ENCODE assay signal across 26 cellular contexts in the genomic region with DNA sequence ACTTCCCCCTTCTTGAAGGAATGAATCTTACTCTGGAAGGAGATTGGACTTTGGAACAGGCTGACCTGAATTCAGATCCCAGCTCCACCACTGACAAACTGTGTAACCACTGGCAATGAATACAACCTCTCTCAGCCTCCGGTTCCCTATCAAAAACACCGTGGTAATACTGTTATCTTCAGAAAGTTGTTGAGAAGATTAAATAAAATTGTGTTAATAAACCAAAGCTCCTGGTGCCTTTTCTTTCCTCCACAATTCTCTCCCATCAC.
"Had no signal": no experiment of that assay in that cellular context is flagged by ENCODE, and none has a peak within 500 bp of the region (broad histone marks: within the 10 kb centered on the region; RNA-seq: fewer than 3 reads in every experiment).

No MANE protein-coding gene starts in this region.

- H3K36me3 ChIP-seq: adrenal gland, ascending aorta, gastroesophageal sphincter, lower lobe of right lung, right lobe of liver, vagina had no signal

- H3K27me3 Mint-ChIP-seq: central memory CD8-positive, alpha-beta T cell; stimulated activated naive B cell treated with anti-CD40 and anti-IgM and Interleukin-4, amounts not matched to agents 10 μg/mL and 1 μg/mL and 100 μg/mL, for 72 hours; T-cell; type B pancreatic cell had no signal

- H3K4me3 ChIP-seq: adrenal gland, ascending aorta, gastroesophageal sphincter, lower lobe of right lung, right lobe of liver, skin epidermis, testis, vagina had no signal

- H3K27me3 ChIP-seq: adrenal gland, ascending aorta, gastroesophageal sphincter, right lobe of liver, testis, vagina had no signal

- H3K9me3 Mint-ChIP-seq: activated T-cell treated with anti-CD3 and anti-CD28 coated beads, Interleukin-2, amount 50 U/mL, for 24 hours; activated T-helper 2 cell treated with anti-CD3 and anti-CD28 coated beads, Interferon-gamma antibody, Interleukin-2, Interleukin-4, amounts not matched to agents 10 μg/mL and 5 μg/mL and 100 μg/mL, durations not matched to agents 14 hours and 24 hours and 36 hours; central memory CD8-positive, alpha-beta T cell; natural killer cell treated with Interleukin-12 subunit alpha and Interleukin-12 subunit beta and Interleukin-15 and Interleukin-18, amount 100 ng/mL, for 72 hours; stimulated activated naive B cell treated with anti-CD40 and anti-IgM and Interleukin-4, amounts not matched to agents 10 μg/mL and 1 μg/mL and 100 μg/mL, for 72 hours; T-cell; T-helper 2 cell treated with Interferon-gamma antibody and Interleukin-4, amounts not matched to agents 5 μg/mL and 100 μg/mL, for 36 hours; type B pancreatic cell had no signal

- H3K4me1 Mint-ChIP-seq: central memory CD8-positive, alpha-beta T cell; stimulated activated naive B cell treated with anti-CD40 and anti-IgM and Interleukin-4, amounts not matched to agents 10 μg/mL and 1 μg/mL and 100 μg/mL, for 72 hours; T-cell had no signal

- H3K4me1 ChIP-seq: lower lobe of right lung had no signal

- FAIRE-seq: colon, TTC549 had no signal

- H3K4me3 Mint-ChIP-seq: activated naive CD8-positive, alpha-beta T cell; activated T-cell treated with anti-CD3 and anti-CD28 coated beads, Interleukin-2, amount 50 U/mL, for 24 hours; central memory CD8-positive, alpha-beta T cell; natural killer cell treated with Interleukin-12 subunit alpha and Interleukin-12 subunit beta and Interleukin-15 and Interleukin-18, amount 100 ng/mL, for 72 hours; stimulated activated naive B cell treated with anti-CD40 and anti-IgM and Interleukin-4, amounts not matched to agents 10 μg/mL and 1 μg/mL and 100 μg/mL, for 72 hours; T-cell; T-helper 2 cell treated with Interferon-gamma antibody and Interleukin-4, amounts not matched to agents 5 μg/mL and 100 μg/mL, for 36 hours; type B pancreatic cell had no signal

- H3K27ac Mint-ChIP-seq: activated naive CD8-positive, alpha-beta T cell; activated T-cell treated with anti-CD3 and anti-CD28 coated beads, Interleukin-2, amount 50 U/mL, for 24 hours; activated T-helper 2 cell treated with anti-CD3 and anti-CD28 coated beads, Interferon-gamma antibody, Interleukin-2, Interleukin-4, amounts not matched to agents 10 μg/mL and 5 μg/mL and 100 μg/mL, durations not matched to agents 14 hours and 24 hours and 36 hours; natural killer cell treated with Interleukin-12 subunit alpha and Interleukin-12 subunit beta and Interleukin-15 and Interleukin-18, amount 100 ng/mL, for 72 hours; stimulated activated naive B cell treated with anti-CD40 and anti-IgM and Interleukin-4, amounts not matched to agents 10 μg/mL and 1 μg/mL and 100 μg/mL, for 72 hours; T-cell; T-helper 2 cell treated with Interferon-gamma antibody and Interleukin-4, amounts not matched to agents 5 μg/mL and 100 μg/mL, for 36 hours; type B pancreatic cell had no signal

- DNase-seq: activated CD8-positive, alpha-beta memory T cell treated with anti-CD3 and anti-CD28 coated beads for 24 hours; activated CD8-positive, alpha-beta memory T cell treated with anti-CD3 and anti-CD28 coated beads, Interleukin-2, amount 50 U/mL, for 4 hours; activated naive CD4-positive, alpha-beta T cell; activated T-cell treated with anti-CD3 and anti-CD28 coated beads, Interleukin-2, amount 50 U/mL, for 24 hours; adrenal gland; head of caudate nucleus; islet precursor cell; lower lobe of right lung; right lobe of liver; stimulated activated CD4-positive, alpha-beta T cell treated with anti-CD3 and anti-CD28 coated beads, Interleukin-2, amount 100 ng/mL, for 24 hours; stimulated activated naive B cell treated with anti-CD40 and anti-IgM and Interleukin-4, amounts not matched to agents 10 μg/mL and 1 μg/mL and 100 μg/mL, for 72 hours; T-cell; testis had no signal

- H3K27ac ChIP-seq: adrenal gland, ascending aorta, epithelial cell of prostate, gastroesophageal sphincter, lower lobe of right lung, right lobe of liver, skin epidermis, testis, vagina had no signal

- ATAC-seq: gastroesophageal sphincter; lower lobe of right lung; natural killer cell treated with Interleukin-12 subunit alpha and Interleukin-12 subunit beta and Interleukin-15 and Interleukin-18, amount 100 ng/mL, for 72 hours; stimulated activated naive B cell treated with anti-CD40 and anti-IgM and Interleukin-4, amounts not matched to agents 10 μg/mL and 1 μg/mL and 100 μg/mL, for 72 hours; T-cell had no signal

- H3K9me3 ChIP-seq: adrenal gland, ascending aorta, gastroesophageal sphincter, lower lobe of right lung, right lobe of liver, testis, vagina had no signal

- H3K36me3 Mint-ChIP-seq: activated naive CD8-positive, alpha-beta T cell; natural killer cell treated with Interleukin-12 subunit alpha and Interleukin-12 subunit beta and Interleukin-15 and Interleukin-18, amount 100 ng/mL, for 72 hours; stimulated activated naive B cell treated with anti-CD40 and anti-IgM and Interleukin-4, amounts not matched to agents 10 μg/mL and 1 μg/mL and 100 μg/mL, for 72 hours; T-cell; type B pancreatic cell had no signal
